In genomic region chr2:10164611-10165010, GRCh38 we compare ENCODE assay signal across 18 cellular contexts. TPM values are rescaled to one million over a fixed set of nuclear protein-coding genes. Genes with fewer than 3 reads are reported as not detected.
DNase-seq lines count a peak whose midpoint lies in the region; ATAC-seq, FAIRE-seq and TF ChIP-seq lines count a peak whose summit lies in the region.
"Had no signal": no experiment of that assay in that cellular context is flagged by ENCODE, and none has a peak within 500 bp of the region (broad histone marks: within the 10 kb centered on the region; RNA-seq: fewer than 3 reads in every experiment).

No MANE protein-coding gene starts in this region.

- no peak overlapping the region for H3K27ac ChIP-seq in osteoblast (ENCODE audit: low read depth, low read length)
- H3K27ac ChIP-seq: BLaER1 treated with 17β-estradiol and CSF1 and Interleukin-3, amounts not matched to agents 10 nM and 100 nM had no signal

- CTCF ChIA-PET in activated CD4-positive, alpha-beta T cell treated with anti-CD3 and anti-CD28 coated beads, Interleukin-2, amount 10 ng/mL, durations not matched to agents 7 days and 5 days (lab: Charles Lee) = no interaction called here

- H3K4me1 Mint-ChIP-seq in activated CD4-positive, alpha-beta T cell treated with anti-CD3 and anti-CD28 coated beads, Interleukin-2, amount 10 ng/mL, durations not matched to agents 7 days and 5 days = peaks cover 18% of the 10 kb centered on the region
- peaks cover 4 to 6% of the 10 kb centered on the region in 2 donors for H3K4me1 Mint-ChIP-seq in effector memory CD8-positive, alpha-beta T cell (ENCODE audit: low read depth in 2 of 2)

- no peaks in the 10 kb centered on the region for H4K20me1 ChIP-seq in osteoblast (ENCODE audit: insufficient read depth, low read length)

- no peak for ATAC-seq in effector memory CD8-positive, alpha-beta T cell (replicated peaks)
- no peak for ATAC-seq in GM21825 (IDR thresholded peaks at IDR 0.05; ENCODE audit: unreplicated experiment)
- ATAC-seq: GM12878 had no signal

- H3K4me3 Mint-ChIP-seq in activated CD4-positive, alpha-beta T cell treated with anti-CD3 and anti-CD28 coated beads, Interleukin-2, amount 10 ng/mL, durations not matched to agents 7 days and 5 days = no peak overlapping the region
- no peak overlapping the region for H3K4me3 Mint-ChIP-seq in effector memory CD8-positive, alpha-beta T cell
- H3K4me3 Mint-ChIP-seq: CD4-positive, alpha-beta T cell; H9 had no signal

- H3K9me3 Mint-ChIP-seq in activated CD4-positive, alpha-beta T cell treated with anti-CD3 and anti-CD28 coated beads, Interleukin-2, amount 10 ng/mL, durations not matched to agents 7 days and 5 days = no peaks in the 10 kb centered on the region
- H3K9me3 Mint-ChIP-seq in effector memory CD8-positive, alpha-beta T cell = no peaks in the 10 kb centered on the region
- H3K9me3 Mint-ChIP-seq: CD4-positive, alpha-beta T cell; H9; IgD-negative memory B cell had no signal

- H3K27me3 ChIP-seq in osteoblast (ENCODE audit: insufficient read depth, low read length) = no peaks in the 10 kb centered on the region
- H3K27me3 ChIP-seq: BLaER1 treated with 17β-estradiol and CSF1 and Interleukin-3, amounts not matched to agents 10 nM and 100 nM had no signal

- no peaks in the 10 kb centered on the region for H3K9me3 ChIP-seq in osteoblast (ENCODE audit: low read depth, low read length)
- H3K9me3 ChIP-seq: BLaER1 treated with 17β-estradiol and CSF1 and Interleukin-3, amounts not matched to agents 10 nM and 100 nM had no signal

- no peak for DNase-seq in activated CD4-positive, alpha-beta T cell treated with anti-CD3 and anti-CD28 coated beads, Interleukin-2, amount 10 ng/mL, durations not matched to agents 7 days and 5 days
- DNase-seq in activated CD4-positive, alpha-beta T cell treated with anti-CD3 and anti-CD28 coated beads for 4 hours = no peak
- DNase-seq in effector memory CD8-positive, alpha-beta T cell = no peak
- DNase-seq in osteoblast (ENCODE audit: insufficient read length, low spot score, missing footprints) (peak; percentile 53), frontal cortex (ENCODE audit: low spot score in 2 of 2) (no peak), DMS53 treated with DMSO at 0.1 percent for 48 hours (lab: John Stamatoyannopoulos, UW; ENCODE audit: unreplicated experiment) (no peak)
- DNase-seq: 8988T; AML-193; Calu3; CD4-positive, alpha-beta T cell; DMS 273 treated with DMSO at 0.1 percent for 48 hours; DMS79; GOT3; H9 had no signal

- H3K36me3 ChIP-seq in osteoblast (ENCODE audit: insufficient read depth, low read length) = no peaks in the 10 kb centered on the region

- no peak overlapping the region for H3K4me3 ChIP-seq in osteoblast (ENCODE audit: insufficient read depth, low read length)
- H3K4me3 ChIP-seq: BLaER1 treated with 17β-estradiol and CSF1 and Interleukin-3, amounts not matched to agents 10 nM and 100 nM; GM12878 had no signal

- peaks cover 27% of the 10 kb centered on the region for H3K36me3 Mint-ChIP-seq in activated CD4-positive, alpha-beta T cell treated with anti-CD3 and anti-CD28 coated beads, Interleukin-2, amount 10 ng/mL, durations not matched to agents 7 days and 5 days (ENCODE audit: low read depth)
- H3K36me3 Mint-ChIP-seq in effector memory CD8-positive, alpha-beta T cell (ENCODE audit: insufficient read depth) = peaks cover 6% of the 10 kb centered on the region
- H3K36me3 Mint-ChIP-seq: IgD-negative memory B cell had no signal

- H3K27me3 Mint-ChIP-seq in activated CD4-positive, alpha-beta T cell treated with anti-CD3 and anti-CD28 coated beads, Interleukin-2, amount 10 ng/mL, durations not matched to agents 7 days and 5 days = no peaks in the 10 kb centered on the region
- no peaks in the 10 kb centered on the region for H3K27me3 Mint-ChIP-seq in effector memory CD8-positive, alpha-beta T cell
- H3K27me3 Mint-ChIP-seq: CD4-positive, alpha-beta T cell; IgD-negative memory B cell had no signal

- TF ChIP-seq CTCF in osteoblast (IDR thresholded peaks at IDR 0.05; ENCODE audit: extremely low read depth, low read depth, low read length) = no peak

- no peaks in the 10 kb centered on the region for H3K79me2 ChIP-seq in osteoblast (ENCODE audit: insufficient read depth, low read length)

- peak overlapping the region; percentile 27 for H3K27ac Mint-ChIP-seq in activated CD4-positive, alpha-beta T cell treated with anti-CD3 and anti-CD28 coated beads, Interleukin-2, amount 10 ng/mL, durations not matched to agents 7 days and 5 days
- peak overlapping the region; percentile 66 to 76 for H3K27ac Mint-ChIP-seq in effector memory CD8-positive, alpha-beta T cell
- H3K27ac Mint-ChIP-seq: CD4-positive, alpha-beta T cell; H9 had no signal

- POLR2A ChIA-PET in activated CD4-positive, alpha-beta T cell treated with anti-CD3 and anti-CD28 coated beads, Interleukin-2, amount 10 ng/mL, durations not matched to agents 7 days and 5 days (lab: Charles Lee) = no interaction called here

- FAIRE-seq in frontal cortex (lab: Jason Lieb, UNC) = no peak
- FAIRE-seq: GM12878 had no signal

- no peak overlapping the region for H2AFZ ChIP-seq in osteoblast (ENCODE audit: low read length)

- peaks cover 23% of the 10 kb centered on the region for H3K4me1 ChIP-seq in osteoblast (ENCODE audit: insufficient read depth, low read length)

- no peak overlapping the region for H3K4me2 ChIP-seq in osteoblast (ENCODE audit: insufficient read depth, low read length)

RNA-seq across cellular contexts. Expression of gene RRM2, which starts 42.1 kb away (rescaled TPM):
- total RNA-seq in activated CD4-positive, alpha-beta T cell treated with anti-CD3 and anti-CD28 coated beads, Interleukin-2, amount 10 ng/mL, durations not matched to agents 7 days and 5 days = 100 to 1,000 TPM; 496 to 540 TPM
- total RNA-seq in osteoblast (4.3 and 7.4 TPM in 2 replicates), frontal cortex (4.1 TPM)

Comparison
In these comparisons a context has a peak if more than half of its experiments do, and no peak if none do; other contexts are left out.
1. RNA of gene RRM2, which starts 42.1 kb away (total RNA-seq): 496 to 540 TPM in activated CD4-positive, alpha-beta T cell treated with anti-CD3 and anti-CD28 coated beads, Interleukin-2, amount 10 ng/mL, durations not matched to agents 7 days and 5 days; 4.3 to 7.4 TPM in osteoblast and 4.1 TPM in frontal cortex (single experiment); every median in the first group is over 10 times any median in the second.